Comparison of ENCODE assay signal across 30 cellular contexts in genomic region chr18:1527805-1528204, GRCh38.
"Had no signal": no experiment of that assay in that cellular context is flagged by ENCODE, and none has a peak within 500 bp of the region (broad histone marks: within the 10 kb centered on the region; RNA-seq: fewer than 3 reads in every experiment).

No MANE protein-coding gene starts in this region.

- H3K36me3 ChIP-seq: ovary, right lobe of liver, spleen, stomach, thoracic aorta, thyroid gland, tibial nerve, upper lobe of right lung, vagina had no signal

- H3K9me3 ChIP-seq: ovary, psoas muscle, right lobe of liver, spleen, stomach, thoracic aorta, thyroid gland, tibial nerve, upper lobe of right lung, vagina had no signal

- H3K27ac ChIP-seq: neural progenitor cell, ovary, parathyroid adenoma, psoas muscle, right lobe of liver, skin epidermis, spleen, stomach, thoracic aorta, thyroid gland, tibial nerve, upper lobe of right lung, vagina had no signal

- H3K79me2 ChIP-seq: parathyroid adenoma had no signal

- H3K27me3 Mint-ChIP-seq: progenitor cell of endocrine pancreas; stimulated activated memory B cell treated with anti-CD40 and anti-IgM and Interleukin-4, amounts not matched to agents 10 μg/mL and 1 μg/mL and 100 μg/mL, for 72 hours; stimulated activated naive CD8-positive, alpha-beta T cell treated with anti-CD3 and anti-CD28 coated beads, Interleukin-15, Interleukin-2, amounts not matched to agents 100 ng/mL and 50 ng/mL, for 24 hours; type B pancreatic cell had no signal

- H3K9me3 Mint-ChIP-seq: nephron; neural progenitor cell; stimulated activated naive CD8-positive, alpha-beta T cell treated with anti-CD3 and anti-CD28 coated beads, Interleukin-15, Interleukin-2, amounts not matched to agents 100 ng/mL and 50 ng/mL, for 24 hours; type B pancreatic cell had no signal

- H3K27me3 ChIP-seq: neural progenitor cell, ovary, right lobe of liver, spleen, stomach, thyroid gland, tibial nerve, upper lobe of right lung, vagina had no signal

- H3K4me1 Mint-ChIP-seq: naive thymus-derived CD4-positive, alpha-beta T cell; natural killer cell; nephron; neural progenitor cell; stimulated activated memory B cell treated with anti-CD40 and anti-IgM and Interleukin-4, amounts not matched to agents 10 μg/mL and 1 μg/mL and 100 μg/mL, for 72 hours had no signal

- H3K9ac ChIP-seq: neural progenitor cell, parathyroid adenoma had no signal

- H3K4me3 ChIP-seq: neural progenitor cell, ovary, psoas muscle, right lobe of liver, skin epidermis, smooth muscle cell, spleen, stomach, thoracic aorta, thyroid gland, tibial nerve, upper lobe of right lung, vagina had no signal

- H3K4me3 Mint-ChIP-seq: naive thymus-derived CD4-positive, alpha-beta T cell; natural killer cell; nephron; neural progenitor cell; stimulated activated memory B cell treated with anti-CD40 and anti-IgM and Interleukin-4, amounts not matched to agents 10 μg/mL and 1 μg/mL and 100 μg/mL, for 72 hours; stimulated activated naive CD8-positive, alpha-beta T cell treated with anti-CD3 and anti-CD28 coated beads, Interleukin-15, Interleukin-2, amounts not matched to agents 100 ng/mL and 50 ng/mL, for 24 hours; type B pancreatic cell had no signal

- H2AFZ ChIP-seq: neural progenitor cell, parathyroid adenoma had no signal

- ATAC-seq: naive thymus-derived CD4-positive, alpha-beta T cell; natural killer cell; psoas muscle; right cardiac atrium; stimulated activated memory B cell treated with anti-CD40 and anti-IgM and Interleukin-4, amounts not matched to agents 10 μg/mL and 1 μg/mL and 100 μg/mL, for 72 hours; upper lobe of right lung had no signal

- H3K36me3 Mint-ChIP-seq: naive thymus-derived CD4-positive, alpha-beta T cell; natural killer cell; neural progenitor cell; stimulated activated memory B cell treated with anti-CD40 and anti-IgM and Interleukin-4, amounts not matched to agents 10 μg/mL and 1 μg/mL and 100 μg/mL, for 72 hours; type B pancreatic cell had no signal

- DNase-seq: naive thymus-derived CD4-positive, alpha-beta T cell; natural killer cell; occipital lobe; ovary; posterior cingulate gyrus; psoas muscle; right cardiac atrium; right lobe of liver; spleen; stimulated activated CD4-positive, alpha-beta T cell treated with anti-CD3 and anti-CD28 coated beads, Interleukin-12 subunit alpha, Interleukin-12 subunit beta, amount 100 ng/mL, for 4 hours; stimulated activated CD4-positive, alpha-beta T cell treated with anti-CD3 and anti-CD28 coated beads, Interleukin-1b, Interleukin-23, amount 100 ng/mL, for 48 hours; stimulated activated CD4-positive, alpha-beta T cell treated with anti-CD3 and anti-CD28 coated beads, Interleukin-4, amount 100 ng/mL, for 1 hour; stimulated activated CD4-positive, alpha-beta T cell treated with anti-CD3 and anti-CD28 coated beads, Interleukin-4, amount 100 ng/mL, for 4 hours; stimulated activated CD8-positive, alpha-beta memory T cell treated with anti-CD3 and anti-CD28 coated beads, Interleukin-4, amount 100 ng/mL, for 48 hours; stimulated activated naive CD4-positive, alpha-beta T cell; stomach; thyroid gland; upper lobe of right lung had no signal

- H3K27ac Mint-ChIP-seq: naive thymus-derived CD4-positive, alpha-beta T cell; natural killer cell; nephron; neural progenitor cell; progenitor cell of endocrine pancreas; stimulated activated memory B cell treated with anti-CD40 and anti-IgM and Interleukin-4, amounts not matched to agents 10 μg/mL and 1 μg/mL and 100 μg/mL, for 72 hours; stimulated activated naive CD8-positive, alpha-beta T cell treated with anti-CD3 and anti-CD28 coated beads, Interleukin-15, Interleukin-2, amounts not matched to agents 100 ng/mL and 50 ng/mL, for 24 hours; type B pancreatic cell had no signal

- H3K4me2 ChIP-seq: neural progenitor cell, smooth muscle cell had no signal

- H3K4me1 ChIP-seq: neural progenitor cell, parathyroid adenoma, psoas muscle, right lobe of liver, spleen, stomach, thyroid gland, tibial nerve, upper lobe of right lung, vagina had no signal
